Comparison of ENCODE assay signal across 28 cellular contexts in genomic region chr7:51328351-51328801, GRCh38. TPM values are rescaled to one million over a fixed set of nuclear protein-coding genes. Genes with fewer than 3 reads are reported as not detected.
DNase-seq lines count a peak whose midpoint lies in the region; ATAC-seq and TF ChIP-seq lines count a peak whose summit lies in the region.
"Had no signal": no experiment of that assay in that cellular context is flagged by ENCODE, and none has a peak within 500 bp of the region (broad histone marks: within the 10 kb centered on the region; RNA-seq: fewer than 3 reads in every experiment).

No MANE protein-coding gene starts in this region.

- DNase-seq in epithelial cell of proximal tubule (ENCODE audit: low read depth): peak; percentile 37
- DNase-seq in left lobe of liver (ENCODE audit: low spot score): peak; percentile 57
- no peak for DNase-seq in upper lobe of right lung
- DNase-seq in activated CD8-positive, alpha-beta T cell treated with anti-CD3 and anti-CD28 coated beads, Interleukin-2, amount 10 ng/mL, durations not matched to agents 7 days and 5 days: no peak
- no peak for DNase-seq in OCI-M1 (lab: John Stamatoyannopoulos, UW)
- no peak for DNase-seq in activated naive CD4-positive, alpha-beta T cell treated with anti-CD3 and anti-CD28 coated beads, Interleukin-2, amount 50 U/mL, for 72 hours (ENCODE audit: low spot score in 2 of 2)
- DNase-seq: activated CD4-positive, alpha-beta T cell treated with anti-CD3 and anti-CD28 coated beads, Interleukin-2, amount 10 ng/mL, durations not matched to agents 24 days and 14 days; activated naive CD4-positive, alpha-beta T cell; activated T-cell treated with anti-CD3 and anti-CD28 coated beads, Interleukin-2, amount 50 U/mL, for 4 hours; adrenal gland; GOT3; naive thymus-derived CD8-positive, alpha-beta T cell; NCI-H1092; NCI-H187 treated with DMSO at 0.1 percent for 48 hours; NCI-H524; occipital lobe; SHP77 treated with DMSO at 0.1 percent for 48 hours; spleen; stimulated activated CD4-positive, alpha-beta T cell treated with anti-CD3 and anti-CD28 coated beads, Interleukin-2, amount 100 ng/mL, for 48 hours; SW 1271; T-helper 9 cell; transverse colon had no signal

- H3K9me3 Mint-ChIP-seq in activated CD8-positive, alpha-beta T cell treated with anti-CD3 and anti-CD28 coated beads, Interleukin-2, amount 10 ng/mL, durations not matched to agents 7 days and 5 days (ENCODE audit: insufficient read depth): no peaks in the 10 kb centered on the region
- no peaks in the 10 kb centered on the region for H3K9me3 Mint-ChIP-seq in activated naive CD4-positive, alpha-beta T cell treated with anti-CD3 and anti-CD28 coated beads, Interleukin-2, amount 50 U/mL, for 72 hours
- H3K9me3 Mint-ChIP-seq: activated CD4-positive, alpha-beta T cell treated with anti-CD3 and anti-CD28 coated beads, Interleukin-2, amount 10 ng/mL, durations not matched to agents 24 days and 14 days; activated T-cell treated with anti-CD3 and anti-CD28 coated beads, Interleukin-2, amount 50 U/mL, for 4 hours; naive thymus-derived CD8-positive, alpha-beta T cell had no signal

- H3K27me3 Mint-ChIP-seq in activated CD8-positive, alpha-beta T cell treated with anti-CD3 and anti-CD28 coated beads, Interleukin-2, amount 10 ng/mL, durations not matched to agents 7 days and 5 days (ENCODE audit: low read depth): no peaks in the 10 kb centered on the region
- H3K27me3 Mint-ChIP-seq: activated CD4-positive, alpha-beta T cell treated with anti-CD3 and anti-CD28 coated beads, Interleukin-2, amount 10 ng/mL, durations not matched to agents 24 days and 14 days had no signal

- no peak overlapping the region for H3K27ac ChIP-seq in HEK293 (ENCODE audit: extremely low read depth, low read depth, low read length)
- no peak overlapping the region for H3K27ac ChIP-seq in upper lobe of right lung
- H3K27ac ChIP-seq: adrenal gland, BLaER1, spleen, VCaP had no signal

- ATAC-seq in left lobe of liver (peak; percentile 87), upper lobe of right lung (peak; percentile 15)
- no peak for ATAC-seq in activated CD8-positive, alpha-beta T cell treated with anti-CD3 and anti-CD28 coated beads, Interleukin-2, amount 10 ng/mL, durations not matched to agents 7 days and 5 days
- no peak for ATAC-seq in activated naive CD4-positive, alpha-beta T cell treated with anti-CD3 and anti-CD28 coated beads, Interleukin-2, amount 50 U/mL, for 72 hours
- ATAC-seq: activated T-cell treated with anti-CD3 and anti-CD28 coated beads, Interleukin-2, amount 50 U/mL, for 4 hours; naive thymus-derived CD8-positive, alpha-beta T cell; Panc1 had no signal

- no peak overlapping the region for H3K4me3 Mint-ChIP-seq in activated CD8-positive, alpha-beta T cell treated with anti-CD3 and anti-CD28 coated beads, Interleukin-2, amount 10 ng/mL, durations not matched to agents 7 days and 5 days
- H3K4me3 Mint-ChIP-seq: activated CD4-positive, alpha-beta T cell treated with anti-CD3 and anti-CD28 coated beads, Interleukin-2, amount 10 ng/mL, durations not matched to agents 24 days and 14 days; activated T-cell treated with anti-CD3 and anti-CD28 coated beads, Interleukin-2, amount 50 U/mL, for 4 hours; naive thymus-derived CD8-positive, alpha-beta T cell had no signal

- H3K36me3 ChIP-seq in HEK293 (ENCODE audit: control insufficient read depth in 2 of 2, insufficient read depth in 1 of 2, low read length in 2 of 2): no peaks in the 10 kb centered on the region
- no peaks in the 10 kb centered on the region for H3K36me3 ChIP-seq in upper lobe of right lung
- H3K36me3 ChIP-seq: adrenal gland, BLaER1, spleen, transverse colon had no signal

- no peak for TF ChIP-seq CTCF in HEK293 (tag by site-specific recombination; IDR thresholded peaks at IDR 0.05)
- TF ChIP-seq CTCF in epithelial cell of proximal tubule (conservative IDR thresholded peaks at IDR 0.05; ENCODE audit: low read depth, low read length): no peak
- no peak for TF ChIP-seq CTCF in upper lobe of right lung (IDR thresholded peaks at IDR 0.05)

- CTCF ChIA-PET in HEK293 (lab: Yijun Ruan, JAX): interaction anchor here (0.6 to 1.0 kb wide), 3 partner anchors 29 to 103 kb away, joined by 3 to 4 read pairs (median 3); no protein-coding TSS in a partner anchor
- CTCF ChIA-PET in activated CD8-positive, alpha-beta T cell treated with anti-CD3 and anti-CD28 coated beads, Interleukin-2, amount 10 ng/mL, durations not matched to agents 7 days and 5 days (lab: Charles Lee): interaction anchor here (1.1 kb wide), 1 partner anchor 166 kb away, joined by 3 read pairs; no protein-coding TSS in a partner anchor

- H3K27ac Mint-ChIP-seq in activated CD8-positive, alpha-beta T cell treated with anti-CD3 and anti-CD28 coated beads, Interleukin-2, amount 10 ng/mL, durations not matched to agents 7 days and 5 days: no peak overlapping the region
- no peak overlapping the region for H3K27ac Mint-ChIP-seq in activated naive CD4-positive, alpha-beta T cell treated with anti-CD3 and anti-CD28 coated beads, Interleukin-2, amount 50 U/mL, for 72 hours
- H3K27ac Mint-ChIP-seq: activated CD4-positive, alpha-beta T cell treated with anti-CD3 and anti-CD28 coated beads, Interleukin-2, amount 10 ng/mL, durations not matched to agents 24 days and 14 days; naive thymus-derived CD8-positive, alpha-beta T cell had no signal

- H3K4me1 ChIP-seq in HEK293 (ENCODE audit: control insufficient read depth, insufficient read depth, low read length) (peaks cover 3% of the 10 kb centered on the region; the same call in 1 of the 2 replicates), upper lobe of right lung (peaks cover 5% of the 10 kb centered on the region)
- H3K4me1 ChIP-seq: adrenal gland, BLaER1, spleen, transverse colon had no signal

- no peaks in the 10 kb centered on the region for H3K27me3 ChIP-seq in upper lobe of right lung
- H3K27me3 ChIP-seq: adrenal gland, BLaER1, transverse colon had no signal

- H3K36me3 Mint-ChIP-seq in activated CD8-positive, alpha-beta T cell treated with anti-CD3 and anti-CD28 coated beads, Interleukin-2, amount 10 ng/mL, durations not matched to agents 7 days and 5 days (ENCODE audit: low read depth): no peaks in the 10 kb centered on the region
- no peaks in the 10 kb centered on the region for H3K36me3 Mint-ChIP-seq in activated naive CD4-positive, alpha-beta T cell treated with anti-CD3 and anti-CD28 coated beads, Interleukin-2, amount 50 U/mL, for 72 hours
- H3K36me3 Mint-ChIP-seq: brain; naive thymus-derived CD8-positive, alpha-beta T cell had no signal

- POLR2A ChIA-PET in HEK293 (lab: Yijun Ruan, JAX): no interaction called here
- POLR2A ChIA-PET in activated CD8-positive, alpha-beta T cell treated with anti-CD3 and anti-CD28 coated beads, Interleukin-2, amount 10 ng/mL, durations not matched to agents 7 days and 5 days (lab: Charles Lee): no interaction called here

- no peaks in the 10 kb centered on the region for H3K9me3 ChIP-seq in HEK293 (ENCODE audit: control insufficient read depth, insufficient read depth, low read depth, low read length)
- no peaks in the 10 kb centered on the region for H3K9me3 ChIP-seq in upper lobe of right lung
- H3K9me3 ChIP-seq: adrenal gland, BLaER1, spleen, transverse colon had no signal

- H3K4me3 ChIP-seq in HEK293 (ENCODE audit: low read depth, low read length): no peak overlapping the region
- H3K4me3 ChIP-seq in epithelial cell of proximal tubule (ENCODE audit: low read depth, low read length): no peak overlapping the region
- no peak overlapping the region for H3K4me3 ChIP-seq in upper lobe of right lung
- H3K4me3 ChIP-seq: adrenal gland, BLaER1, spleen, transverse colon had no signal

- no peaks in the 10 kb centered on the region for H3K4me1 Mint-ChIP-seq in activated CD8-positive, alpha-beta T cell treated with anti-CD3 and anti-CD28 coated beads, Interleukin-2, amount 10 ng/mL, durations not matched to agents 7 days and 5 days (ENCODE audit: low read depth)
- H3K4me1 Mint-ChIP-seq: activated CD4-positive, alpha-beta T cell treated with anti-CD3 and anti-CD28 coated beads, Interleukin-2, amount 10 ng/mL, durations not matched to agents 24 days and 14 days; naive thymus-derived CD8-positive, alpha-beta T cell had no signal

- intact Hi-C loops in upper lobe of right lung (cut with DNase I): no loop called here

TF ChIP-seq in HEK293, 187 proteins besides CTCF, POLR2A, EP300 and RAD21:
- no peak for TF ChIP-seq ATF2 (tag by site-specific recombination; IDR thresholded peaks at IDR 0.05; ENCODE audit: low read depth)
- peak; percentile 100 for TF ChIP-seq EGR2 (tag by site-specific recombination; IDR thresholded peaks at IDR 0.05; ENCODE audit: low read depth)
- TF ChIP-seq ZFHX2 (tag by site-specific recombination; conservative IDR thresholded peaks at IDR 0.05): peak; percentile 99

RNA-seq across cellular contexts. Expression of gene COBL, which starts 11.8 kb away (rescaled TPM):
- total RNA-seq in epithelial cell of proximal tubule: 1.5 and 6.6 TPM in 2 replicates
- total RNA-seq in left lobe of liver: 38.3 TPM
- 29.2 TPM for total RNA-seq in upper lobe of right lung
- not detected for total RNA-seq in activated CD8-positive, alpha-beta T cell treated with anti-CD3 and anti-CD28 coated beads, Interleukin-2, amount 10 ng/mL, durations not matched to agents 7 days and 5 days
- not detected for total RNA-seq in activated naive CD4-positive, alpha-beta T cell treated with anti-CD3 and anti-CD28 coated beads, Interleukin-2, amount 50 U/mL, for 72 hours
- total RNA-seq: activated CD4-positive, alpha-beta T cell treated with anti-CD3 and anti-CD28 coated beads, Interleukin-2, amount 10 ng/mL, durations not matched to agents 24 days and 14 days; glomerular endothelial cell; naive thymus-derived CD8-positive, alpha-beta T cell had no signal

Comparison
In these comparisons a context has a peak if more than half of its experiments do, and no peak if none do; other contexts are left out.
1. DNase-seq: peak in epithelial cell of proximal tubule (single experiment) and left lobe of liver (single experiment); none in upper lobe of right lung (single experiment), activated CD8-positive, alpha-beta T cell treated with anti-CD3 and anti-CD28 coated beads, Interleukin-2, amount 10 ng/mL, durations not matched to agents 7 days and 5 days (single experiment), OCI-M1 (single experiment) and activated naive CD4-positive, alpha-beta T cell treated with anti-CD3 and anti-CD28 coated beads, Interleukin-2, amount 50 U/mL, for 72 hours (0 of 2).
2. ATAC-seq: peak in left lobe of liver (single experiment) and upper lobe of right lung (single experiment); none in activated CD8-positive, alpha-beta T cell treated with anti-CD3 and anti-CD28 coated beads, Interleukin-2, amount 10 ng/mL, durations not matched to agents 7 days and 5 days (single experiment) and activated naive CD4-positive, alpha-beta T cell treated with anti-CD3 and anti-CD28 coated beads, Interleukin-2, amount 50 U/mL, for 72 hours (0 of 2).